In the genomic region with DNA sequence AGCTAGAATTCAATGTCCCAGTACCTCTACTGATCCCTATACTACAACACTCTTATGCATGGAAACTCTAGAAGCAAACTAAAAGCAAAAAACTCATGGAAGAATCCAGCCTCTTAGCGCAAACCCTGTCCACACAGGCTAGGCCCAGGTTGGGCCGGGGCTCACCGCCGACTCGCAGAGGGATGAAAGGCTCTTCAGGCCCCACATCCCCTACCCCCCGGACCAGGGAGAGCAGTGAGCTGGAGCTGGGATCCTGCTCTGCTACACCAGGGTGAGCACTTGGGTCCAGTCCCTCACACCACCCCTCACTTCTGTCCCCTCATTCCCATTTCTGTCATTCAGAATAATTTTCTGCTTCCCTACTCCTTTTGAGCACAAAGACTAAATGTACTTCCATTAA, we compare ENCODE assay signal across 11 cellular contexts. TPM values are rescaled to one million over a fixed set of nuclear protein-coding genes. Genes with fewer than 3 reads are reported as not detected.
DNase-seq lines count a peak whose midpoint lies in the region; ATAC-seq, FAIRE-seq and TF ChIP-seq lines count a peak whose summit lies in the region.
"Had no signal": no experiment of that assay in that cellular context is flagged by ENCODE, and none has a peak within 500 bp of the region (broad histone marks: within the 10 kb centered on the region; RNA-seq: fewer than 3 reads in every experiment).

No MANE protein-coding gene starts in this region.

- no peak for TF ChIP-seq CTCF in HepG2 (CRISPR knock-in tag; IDR thresholded peaks at IDR 0.05)
- no peak for TF ChIP-seq CTCF in right lobe of liver (IDR thresholded peaks at IDR 0.05)
- TF ChIP-seq CTCF in astrocyte (IDR thresholded peaks at IDR 0.05; ENCODE audit: insufficient read depth, low read depth, low read length), result no peak
- TF ChIP-seq CTCF in vagina (IDR thresholded peaks at IDR 0.05), result no peak

- H2BK15ac ChIP-seq in mesendoderm (replicated peaks; ENCODE audit: low read depth), result no peak overlapping the region

- no peaks in the 10 kb centered on the region for H4K20me1 ChIP-seq in HepG2 (ENCODE audit: insufficient read depth, low read length)
- H4K20me1 ChIP-seq in astrocyte (ENCODE audit: insufficient read depth, low read length), result peaks cover 53% of the 10 kb centered on the region

- TF ChIP-seq POLR2A in HepG2 (IDR thresholded peaks at IDR 0.05; ENCODE audit: insufficient read depth in 1 of 2, low read depth in 2 of 2, low read length in 2 of 2) (no peak), right lobe of liver (IDR thresholded peaks at IDR 0.05) (no peak), vagina (IDR thresholded peaks at IDR 0.05) (no peak)

- no peak overlapping the region for H2BK5ac ChIP-seq in mesendoderm (ENCODE audit: low read length)

- TF ChIP-seq RAD21 in HepG2 (CRISPR knock-in tag; IDR thresholded peaks at IDR 0.05), result no peak

- POLR2A ChIA-PET in HepG2 (lab: Yijun Ruan, JAX), result interaction anchor here (1.1 to 11.6 kb wide), 3 partner anchors 11 to 18 kb away, joined by 3 to 100 read pairs (median 19); partner anchors contain the start of gene AGBL5

- no peak overlapping the region for H2BK120ac ChIP-seq in mesendoderm (ENCODE audit: low read depth, low read length)

- peaks cover 50% of the 10 kb centered on the region for H3K4me1 ChIP-seq in HepG2 (ENCODE audit: insufficient read depth, low read length)
- peaks cover 0 to 10% (median 4%) of the 10 kb centered on the region in 4 donors for H3K4me1 ChIP-seq in right lobe of liver
- H3K4me1 ChIP-seq in astrocyte (ENCODE audit: insufficient read depth, low read length), result peaks cover 42% of the 10 kb centered on the region
- peaks cover 2% of the 10 kb centered on the region for H3K4me1 ChIP-seq in mesendoderm (ENCODE audit: control insufficient read depth, low read depth, low read length)
- H3K4me1 ChIP-seq in vagina, result peaks cover 50% of the 10 kb centered on the region

- WGBS in HepG2 (ENCODE audit: low lambda C conversion rate), result 98% methylated on average over 5 of the region's 6 CpGs
- WGBS in right lobe of liver (ENCODE audit: insufficient coverage, low coverage, low lambda C conversion rate, missing lambda C conversion rate), result 90% methylated on average over 4 of the region's 6 CpGs
- no CpG with 5 or more reads among the region's 6 CpGs for WGBS in mesendoderm (ENCODE audit: extremely low coverage, insufficient coverage, low lambda C conversion rate)

- peak overlapping the region; percentile 88 for H3K27ac Mint-ChIP-seq in astrocyte (ENCODE audit: unreplicated experiment)

- H3K27me3 ChIP-seq in HepG2 (ENCODE audit: control insufficient read depth in 1 of 2, insufficient read depth in 2 of 2, low read length in 2 of 2) (peaks cover 0 to 7% of the 10 kb centered on the region in 2 experiments; a peak in 2 of 5 replicates), right lobe of liver (no peaks in the 10 kb centered on the region), astrocyte (ENCODE audit: insufficient read depth, low read length) (no peaks in the 10 kb centered on the region), mesendoderm (ENCODE audit: insufficient read depth, low read length, poor library complexity) (no peaks in the 10 kb centered on the region), vagina (no peaks in the 10 kb centered on the region)

- H3K9me3 ChIP-seq in HepG2 (ENCODE audit: low read length), result no peaks in the 10 kb centered on the region
- no peaks in the 10 kb centered on the region for H3K9me3 ChIP-seq in right lobe of liver
- no peaks in the 10 kb centered on the region for H3K9me3 ChIP-seq in astrocyte (ENCODE audit: insufficient read depth, low read depth, low read length)
- no peaks in the 10 kb centered on the region for H3K9me3 ChIP-seq in vagina

- BruUV-seq in HepG2 (replicated peaks; lab: Mats Ljungman, UMichigan), result no TSS peak

- H4K8ac ChIP-seq in mesendoderm (ENCODE audit: low read depth, low read length), result no peak overlapping the region

- no peak overlapping the region for H3K23ac ChIP-seq in mesendoderm (ENCODE audit: low read length)

- H4K5ac ChIP-seq in mesendoderm (ENCODE audit: low read length), result no peak overlapping the region

- CTCF ChIA-PET in HepG2 (lab: Yijun Ruan, JAX; ENCODE audit: low intra/inter-chr PET ratio, low total read pairs), result no interaction called here

- DNase-seq in HepG2 (ENCODE audit: low spot score) (no peak), right lobe of liver (no peak), astrocyte (ENCODE audit: low read depth) (no peak), mesendoderm (no peak), vagina (ENCODE audit: extremely low spot score in 2 of 2) (no peak), 8988T (no peak), hepatic stellate cell (ENCODE audit: low spot score) (no peak)
- DNase-seq: KG1, NCI-H446 had no signal

- H3K4me3 ChIP-seq in HepG2 (replicated peaks in 1 of 3; ENCODE audit: insufficient read depth in 1 of 3, low read depth in 2 of 3, low read length in 3 of 3) (peak overlapping the region in 2 of 3 experiments; percentile 98 to 99; a peak in 2 of 6 replicates), right lobe of liver (no peak overlapping the region), astrocyte (ENCODE audit: insufficient read depth, low read depth, low read length) (peak overlapping the region; percentile 98), mesendoderm (ENCODE audit: low read length) (no peak overlapping the region), vagina (peak overlapping the region in 1 of 2 donors; percentile 97)

- no peaks in the 10 kb centered on the region for H3K27me3 Mint-ChIP-seq in astrocyte (ENCODE audit: low read depth, unreplicated experiment)

- H3K36me3 Mint-ChIP-seq in astrocyte (ENCODE audit: low read depth, unreplicated experiment), result peaks cover 21% of the 10 kb centered on the region

- no peak for FAIRE-seq in HepG2 (lab: Jason Lieb, UNC)
- no peak for FAIRE-seq in astrocyte (lab: Jason Lieb, UNC)
- FAIRE-seq: GM18507 had no signal

- no peak for ATAC-seq in HepG2
- ATAC-seq in right lobe of liver, result no peak
- no peak for ATAC-seq in HG02678 (IDR thresholded peaks at IDR 0.05; ENCODE audit: unreplicated experiment)

- H2AFZ ChIP-seq in HepG2 (ENCODE audit: low read length), result no peak overlapping the region
- H2AFZ ChIP-seq in astrocyte (ENCODE audit: low read depth, low read length), result no peak overlapping the region

- H3K36me3 ChIP-seq in HepG2 (replicated peaks in 1 of 2; ENCODE audit: control insufficient read depth in 1 of 2, insufficient read depth in 2 of 2, low read length in 2 of 2), result peaks cover 15 to 27% of the 10 kb centered on the region in 2 experiments
- peaks cover 0 to 16% (median 0%) of the 10 kb centered on the region in 4 donors for H3K36me3 ChIP-seq in right lobe of liver
- peaks cover 35% of the 10 kb centered on the region for H3K36me3 ChIP-seq in astrocyte (ENCODE audit: insufficient read depth, low read length)
- peaks cover 4% of the 10 kb centered on the region for H3K36me3 ChIP-seq in mesendoderm (ENCODE audit: control insufficient read depth, insufficient read depth, low read length)
- peaks cover 0 to 17% of the 10 kb centered on the region in 2 donors for H3K36me3 ChIP-seq in vagina

- peak overlapping the region; percentile 98 for H3K4me3 Mint-ChIP-seq in astrocyte (ENCODE audit: unreplicated experiment)

- H3K9ac ChIP-seq in HepG2 (ENCODE audit: insufficient read depth, low read depth, low read length) (peak overlapping the region; percentile 97), astrocyte (ENCODE audit: low read length) (peak overlapping the region; percentile 96), mesendoderm (ENCODE audit: low read length) (peak overlapping the region; percentile 29)

- TF ChIP-seq EP300 in HepG2 (IDR thresholded peaks at IDR 0.05; ENCODE audit: low read depth in 2 of 2, low read length in 2 of 2) (no peak), HepG2 (CRISPR knock-in tag; IDR thresholded peaks at IDR 0.05; ENCODE audit: borderline replicate concordance) (no peak)

- peaks cover 29% of the 10 kb centered on the region for H3K4me1 Mint-ChIP-seq in astrocyte (ENCODE audit: low read depth, unreplicated experiment)

- no peaks in the 10 kb centered on the region for H3K9me3 Mint-ChIP-seq in astrocyte (ENCODE audit: unreplicated experiment)

- no peak overlapping the region for H3K18ac ChIP-seq in mesendoderm (ENCODE audit: low read length)

- no peak overlapping the region for H3K4ac ChIP-seq in mesendoderm (ENCODE audit: low read depth, low read length)

- H3K27ac ChIP-seq in HepG2 (ENCODE audit: extremely low read length, insufficient read depth, low read length), result no peak overlapping the region
- no peak overlapping the region for H3K27ac ChIP-seq in right lobe of liver
- no peak overlapping the region for H3K27ac ChIP-seq in astrocyte (ENCODE audit: low read depth, low read length)
- H3K27ac ChIP-seq in mesendoderm (ENCODE audit: low read depth, low read length), result no peak overlapping the region
- H3K27ac ChIP-seq in vagina, result peak overlapping the region; percentile 94

- H2AK5ac ChIP-seq in mesendoderm (ENCODE audit: low read length), result no peak overlapping the region

- in situ Hi-C loops in HepG2 (cut with HindIII; ENCODE audit: extremely low pct_ligation_motif_present, low pct_unique_long_range_greater_than_20kb), result no loop called here

- H3K4me2 ChIP-seq in HepG2 (ENCODE audit: low read depth, low read length) (peak overlapping the region; percentile 96), astrocyte (ENCODE audit: low read length) (peak overlapping the region; percentile 97), mesendoderm (ENCODE audit: low read length) (no peak overlapping the region)

- intact Hi-C loops in HepG2 (cut with micrococcal nuclease; ENCODE audit: unreplicated experiment), result no loop called here
- intact Hi-C loops in right lobe of liver (cut with DNase I), result no loop called here
- intact Hi-C loops in vagina (cut with DNase I), result no loop called here

- H3K56ac ChIP-seq in mesendoderm (ENCODE audit: low read length), result peak overlapping the region; percentile 42

- H3K79me1 ChIP-seq in mesendoderm (ENCODE audit: low read length), result peaks cover 24% of the 10 kb centered on the region

- H3K79me2 ChIP-seq in HepG2 (ENCODE audit: insufficient read depth, low read length), result peaks cover 30% of the 10 kb centered on the region
- H3K79me2 ChIP-seq in astrocyte (ENCODE audit: insufficient read depth, low read length), result peaks cover 52% of the 10 kb centered on the region
- H3K79me2 ChIP-seq in mesendoderm (ENCODE audit: control insufficient read depth, insufficient read depth, low read length), result peaks cover 17% of the 10 kb centered on the region

RNA-seq across cellular contexts. Expression of gene OST4, which starts 2.0 kb away (rescaled TPM):
- total RNA-seq in HepG2 (2016; rRNA removed; fragmentation: Illumina TruSeq; extraction: Trizol) (498 and 508 TPM in 2 replicates), right lobe of liver (100 to 1,000 TPM; 144 to 182 (median 161) TPM), astrocyte (395 and 419 TPM in 2 replicates), vagina (269 TPM)
- total RNA-seq in HepG2 (2016; cell fraction: cytosol; rRNA removed; fragmentation: Illumina TruSeq; extraction: Trizol; ENCODE audit: low read depth), result 947 and 1,365 TPM in 2 replicates
- total RNA-seq in HepG2 (2016; cell fraction: insoluble cytoplasmic fraction; rRNA removed; fragmentation: Illumina TruSeq; extraction: Trizol), result 496 and 506 TPM in 2 replicates
- total RNA-seq in HepG2 (2016; cell fraction: membrane; rRNA removed; fragmentation: Illumina TruSeq; extraction: Trizol), result 928 and 1,097 TPM in 2 replicates
- 200 and 226 TPM in 2 replicates for total RNA-seq in HepG2 (2016; cell fraction: nucleus; rRNA removed; fragmentation: Illumina TruSeq; extraction: Trizol)
- 491 and 584 TPM in 2 replicates for polyA plus RNA-seq in HepG2 (2011; rRNA removed)
- polyA plus RNA-seq in HepG2 (2011; cell fraction: cytosol; rRNA removed), result 627 and 1,057 TPM in 2 replicates
- polyA plus RNA-seq in HepG2 (2011; cell fraction: nucleus; rRNA removed), result 336 and 383 TPM in 2 replicates
- polyA plus RNA-seq in HepG2 (2012), result 371 and 440 TPM in 2 replicates
- polyA plus RNA-seq in HepG2 (2016; cell fraction: cytosol; fragmentation: Illumina TruSeq; extraction: Trizol; ENCODE audit: low read depth), result 1,401 and 1,836 TPM in 2 replicates
- polyA plus RNA-seq in HepG2 (2016; cell fraction: insoluble cytoplasmic fraction; fragmentation: Illumina TruSeq; extraction: Trizol; ENCODE audit: low read depth), result 640 and 680 TPM in 2 replicates
- polyA plus RNA-seq in HepG2 (2016; cell fraction: membrane; fragmentation: Illumina TruSeq; extraction: Trizol; ENCODE audit: low read depth), result 1,282 and 1,407 TPM in 2 replicates
- 415 and 448 TPM in 2 replicates for polyA plus RNA-seq in HepG2 (2016; cell fraction: nucleus; fragmentation: Illumina TruSeq; extraction: Trizol; ENCODE audit: insufficient read depth, low read depth)
- 310 and 535 TPM in 2 replicates for polyA minus RNA-seq in HepG2 (2011; rRNA and poly(A)+ RNA removed; ENCODE audit: low replicate concordance)
- 514 and 560 TPM in 2 replicates for polyA minus RNA-seq in HepG2 (2011; cell fraction: cytosol; rRNA and poly(A)+ RNA removed)
- 136 and 144 TPM in 2 replicates for polyA minus RNA-seq in HepG2 (2011; cell fraction: nucleus; rRNA and poly(A)+ RNA removed)
- 795 TPM for polyA plus RNA-seq in mesendoderm (2013, experiment 1 of 2)
- polyA plus RNA-seq in mesendoderm (2013, experiment 2 of 2), result 787 TPM

RNA-seq across cellular contexts. Expression of gene EMILIN1, which starts 9.0 kb away (rescaled TPM):
- total RNA-seq in HepG2 (2016; rRNA removed; fragmentation: Illumina TruSeq; extraction: Trizol) (4.0 and 9.7 TPM in 2 replicates), right lobe of liver (10 to 100 TPM in 5 of 6 experiments, 1 to 10 TPM in 1; 7.2 to 26.1 (median 21.0) TPM), astrocyte (0.95 and 1.2 TPM in 2 replicates), vagina (100 TPM)
- 0.53 and 0.61 TPM in 2 replicates for total RNA-seq in HepG2 (2016; cell fraction: cytosol; rRNA removed; fragmentation: Illumina TruSeq; extraction: Trizol; ENCODE audit: low read depth)
- total RNA-seq in HepG2 (2016; cell fraction: insoluble cytoplasmic fraction; rRNA removed; fragmentation: Illumina TruSeq; extraction: Trizol), result 4.1 and 12.5 TPM in 2 replicates
- total RNA-seq in HepG2 (2016; cell fraction: membrane; rRNA removed; fragmentation: Illumina TruSeq; extraction: Trizol), result 1.4 TPM in 2 replicates
- 8.7 and 9.5 TPM in 2 replicates for total RNA-seq in HepG2 (2016; cell fraction: nucleus; rRNA removed; fragmentation: Illumina TruSeq; extraction: Trizol)
- polyA plus RNA-seq in HepG2 (2011; rRNA removed), result 8.1 and 13.1 TPM in 2 replicates
- polyA plus RNA-seq in HepG2 (2011; cell fraction: cytosol; rRNA removed), result 9.7 and 19.1 TPM in 2 replicates
- 30.1 and 34.4 TPM in 2 replicates for polyA plus RNA-seq in HepG2 (2011; cell fraction: nucleus; rRNA removed)
- 8.6 and 10.0 TPM in 2 replicates for polyA plus RNA-seq in HepG2 (2012)
- 0.42 and 0.58 TPM in 2 replicates for polyA plus RNA-seq in HepG2 (2016; cell fraction: cytosol; fragmentation: Illumina TruSeq; extraction: Trizol; ENCODE audit: low read depth)
- polyA plus RNA-seq in HepG2 (2016; cell fraction: insoluble cytoplasmic fraction; fragmentation: Illumina TruSeq; extraction: Trizol; ENCODE audit: low read depth), result 2.8 and 3.2 TPM in 2 replicates
- 0.45 and 1.0 TPM in 2 replicates for polyA plus RNA-seq in HepG2 (2016; cell fraction: membrane; fragmentation: Illumina TruSeq; extraction: Trizol; ENCODE audit: low read depth)
- polyA plus RNA-seq in HepG2 (2016; cell fraction: nucleus; fragmentation: Illumina TruSeq; extraction: Trizol; ENCODE audit: insufficient read depth, low read depth), result 14.3 and 15.9 TPM in 2 replicates
- 0.54 and 19.1 TPM in 2 replicates for polyA minus RNA-seq in HepG2 (2011; rRNA and poly(A)+ RNA removed; ENCODE audit: low replicate concordance)
- polyA minus RNA-seq in HepG2 (2011; cell fraction: cytosol; rRNA and poly(A)+ RNA removed), result 13.6 and 17.2 TPM in 2 replicates
- 4.8 and 5.6 TPM in 2 replicates for polyA minus RNA-seq in HepG2 (2011; cell fraction: nucleus; rRNA and poly(A)+ RNA removed)
- polyA plus RNA-seq in mesendoderm (2013, experiment 1 of 2), result 3.4 TPM
- polyA plus RNA-seq in mesendoderm (2013, experiment 2 of 2), result 3.3 TPM

RNA-seq across cellular contexts. Expression of gene KHK, which starts 17.1 kb away (rescaled TPM):
- total RNA-seq in HepG2 (2016; rRNA removed; fragmentation: Illumina TruSeq; extraction: Trizol), result 29.9 and 40.9 TPM in 2 replicates
- 8.1 and 9.7 TPM in 2 replicates for total RNA-seq in HepG2 (2016; cell fraction: cytosol; rRNA removed; fragmentation: Illumina TruSeq; extraction: Trizol; ENCODE audit: low read depth)
- 31.6 and 41.5 TPM in 2 replicates for total RNA-seq in HepG2 (2016; cell fraction: insoluble cytoplasmic fraction; rRNA removed; fragmentation: Illumina TruSeq; extraction: Trizol)
- 15.4 and 18.4 TPM in 2 replicates for total RNA-seq in HepG2 (2016; cell fraction: membrane; rRNA removed; fragmentation: Illumina TruSeq; extraction: Trizol)
- total RNA-seq in HepG2 (2016; cell fraction: nucleus; rRNA removed; fragmentation: Illumina TruSeq; extraction: Trizol), result 34.9 and 38.4 TPM in 2 replicates
- polyA plus RNA-seq in HepG2 (2011; rRNA removed), result 99.2 and 139 TPM in 2 replicates
- polyA plus RNA-seq in HepG2 (2011; cell fraction: cytosol; rRNA removed), result 93.9 and 100.0 TPM in 2 replicates
- polyA plus RNA-seq in HepG2 (2011; cell fraction: nucleus; rRNA removed), result 195 and 260 TPM in 2 replicates
- polyA plus RNA-seq in HepG2 (2012), result 128 and 136 TPM in 2 replicates
- 12.3 and 15.8 TPM in 2 replicates for polyA plus RNA-seq in HepG2 (2016; cell fraction: cytosol; fragmentation: Illumina TruSeq; extraction: Trizol; ENCODE audit: low read depth)
- 39.2 and 45.9 TPM in 2 replicates for polyA plus RNA-seq in HepG2 (2016; cell fraction: insoluble cytoplasmic fraction; fragmentation: Illumina TruSeq; extraction: Trizol; ENCODE audit: low read depth)
- 14.9 and 20.8 TPM in 2 replicates for polyA plus RNA-seq in HepG2 (2016; cell fraction: membrane; fragmentation: Illumina TruSeq; extraction: Trizol; ENCODE audit: low read depth)
- polyA plus RNA-seq in HepG2 (2016; cell fraction: nucleus; fragmentation: Illumina TruSeq; extraction: Trizol; ENCODE audit: insufficient read depth, low read depth), result 94.3 and 95.6 TPM in 2 replicates
- polyA minus RNA-seq in HepG2 (2011; rRNA and poly(A)+ RNA removed; ENCODE audit: low replicate concordance), result 6.9 and 106 TPM in 2 replicates
- polyA minus RNA-seq in HepG2 (2011; cell fraction: cytosol; rRNA and poly(A)+ RNA removed), result 29.4 and 50.9 TPM in 2 replicates
- 51.5 and 66.5 TPM in 2 replicates for polyA minus RNA-seq in HepG2 (2011; cell fraction: nucleus; rRNA and poly(A)+ RNA removed)
- total RNA-seq in right lobe of liver, result 100 to 1,000 TPM; 101 to 283 (median 206) TPM
- 0.94 and 0.95 TPM in 2 replicates for total RNA-seq in astrocyte
- polyA plus RNA-seq in mesendoderm (2013, experiment 1 of 2), result 2.0 TPM
- 2.3 TPM for polyA plus RNA-seq in mesendoderm (2013, experiment 2 of 2)
- total RNA-seq in vagina, result 9.3 TPM

RNA-seq across cellular contexts. Expression of gene AGBL5, which starts 18.0 kb away (rescaled TPM):
- total RNA-seq in HepG2 (2016; rRNA removed; fragmentation: Illumina TruSeq; extraction: Trizol) (48.6 and 55.9 TPM in 2 replicates), right lobe of liver (1 to 10 TPM; 3.9 to 7.4 (median 6.4) TPM), astrocyte (19.9 and 20.7 TPM in 2 replicates), vagina (8.8 TPM)
- total RNA-seq in HepG2 (2016; cell fraction: cytosol; rRNA removed; fragmentation: Illumina TruSeq; extraction: Trizol; ENCODE audit: low read depth), result 148 and 152 TPM in 2 replicates
- total RNA-seq in HepG2 (2016; cell fraction: insoluble cytoplasmic fraction; rRNA removed; fragmentation: Illumina TruSeq; extraction: Trizol), result 39.9 and 57.5 TPM in 2 replicates
- 249 and 253 TPM in 2 replicates for total RNA-seq in HepG2 (2016; cell fraction: membrane; rRNA removed; fragmentation: Illumina TruSeq; extraction: Trizol)
- 22.8 and 23.0 TPM in 2 replicates for total RNA-seq in HepG2 (2016; cell fraction: nucleus; rRNA removed; fragmentation: Illumina TruSeq; extraction: Trizol)
- 63.6 and 73.3 TPM in 2 replicates for polyA plus RNA-seq in HepG2 (2011; rRNA removed)
- polyA plus RNA-seq in HepG2 (2011; cell fraction: cytosol; rRNA removed), result 65.6 and 84.8 TPM in 2 replicates
- 45.3 and 47.1 TPM in 2 replicates for polyA plus RNA-seq in HepG2 (2011; cell fraction: nucleus; rRNA removed)
- 36.8 and 51.0 TPM in 2 replicates for polyA plus RNA-seq in HepG2 (2012)
- 247 and 251 TPM in 2 replicates for polyA plus RNA-seq in HepG2 (2016; cell fraction: cytosol; fragmentation: Illumina TruSeq; extraction: Trizol; ENCODE audit: low read depth)
- 54.3 and 66.5 TPM in 2 replicates for polyA plus RNA-seq in HepG2 (2016; cell fraction: insoluble cytoplasmic fraction; fragmentation: Illumina TruSeq; extraction: Trizol; ENCODE audit: low read depth)
- polyA plus RNA-seq in HepG2 (2016; cell fraction: membrane; fragmentation: Illumina TruSeq; extraction: Trizol; ENCODE audit: low read depth), result 277 and 306 TPM in 2 replicates
- 44.5 and 47.6 TPM in 2 replicates for polyA plus RNA-seq in HepG2 (2016; cell fraction: nucleus; fragmentation: Illumina TruSeq; extraction: Trizol; ENCODE audit: insufficient read depth, low read depth)
- polyA minus RNA-seq in HepG2 (2011; rRNA and poly(A)+ RNA removed; ENCODE audit: low replicate concordance), result 109 and 147 TPM in 2 replicates
- polyA minus RNA-seq in HepG2 (2011; cell fraction: cytosol; rRNA and poly(A)+ RNA removed), result 32.5 and 36.6 TPM in 2 replicates
- polyA minus RNA-seq in HepG2 (2011; cell fraction: nucleus; rRNA and poly(A)+ RNA removed), result 26.1 and 37.3 TPM in 2 replicates
- polyA plus RNA-seq in mesendoderm (2013, experiment 1 of 2), result 24.5 TPM
- 24.9 TPM for polyA plus RNA-seq in mesendoderm (2013, experiment 2 of 2)

RNA-seq across cellular contexts. Expression of gene TMEM214, which starts 36.7 kb away (rescaled TPM):
- total RNA-seq in HepG2 (2016; rRNA removed; fragmentation: Illumina TruSeq; extraction: Trizol) (28.0 and 58.3 TPM in 2 replicates), right lobe of liver (10 to 100 TPM; 29.1 to 62.7 (median 50.0) TPM), astrocyte (93.5 and 108 TPM in 2 replicates), vagina (53.3 TPM)
- total RNA-seq in HepG2 (2016; cell fraction: cytosol; rRNA removed; fragmentation: Illumina TruSeq; extraction: Trizol; ENCODE audit: low read depth), result 13.7 and 15.2 TPM in 2 replicates
- total RNA-seq in HepG2 (2016; cell fraction: insoluble cytoplasmic fraction; rRNA removed; fragmentation: Illumina TruSeq; extraction: Trizol), result 22.8 and 61.4 TPM in 2 replicates
- total RNA-seq in HepG2 (2016; cell fraction: membrane; rRNA removed; fragmentation: Illumina TruSeq; extraction: Trizol), result 24.2 and 24.6 TPM in 2 replicates
- 65.4 and 81.2 TPM in 2 replicates for total RNA-seq in HepG2 (2016; cell fraction: nucleus; rRNA removed; fragmentation: Illumina TruSeq; extraction: Trizol)
- polyA plus RNA-seq in HepG2 (2011; rRNA removed), result 132 and 137 TPM in 2 replicates
- polyA plus RNA-seq in HepG2 (2011; cell fraction: cytosol; rRNA removed), result 96.3 and 120 TPM in 2 replicates
- polyA plus RNA-seq in HepG2 (2011; cell fraction: nucleus; rRNA removed), result 355 and 421 TPM in 2 replicates
- 76.8 and 81.7 TPM in 2 replicates for polyA plus RNA-seq in HepG2 (2012)
- 15.5 and 16.9 TPM in 2 replicates for polyA plus RNA-seq in HepG2 (2016; cell fraction: cytosol; fragmentation: Illumina TruSeq; extraction: Trizol; ENCODE audit: low read depth)
- polyA plus RNA-seq in HepG2 (2016; cell fraction: insoluble cytoplasmic fraction; fragmentation: Illumina TruSeq; extraction: Trizol; ENCODE audit: low read depth), result 43.0 and 58.5 TPM in 2 replicates
- 30.0 and 37.0 TPM in 2 replicates for polyA plus RNA-seq in HepG2 (2016; cell fraction: membrane; fragmentation: Illumina TruSeq; extraction: Trizol; ENCODE audit: low read depth)
- 188 and 192 TPM in 2 replicates for polyA plus RNA-seq in HepG2 (2016; cell fraction: nucleus; fragmentation: Illumina TruSeq; extraction: Trizol; ENCODE audit: insufficient read depth, low read depth)
- polyA minus RNA-seq in HepG2 (2011; rRNA and poly(A)+ RNA removed; ENCODE audit: low replicate concordance), result 248 and 683 TPM in 2 replicates
- polyA minus RNA-seq in HepG2 (2011; cell fraction: cytosol; rRNA and poly(A)+ RNA removed), result 150 and 151 TPM in 2 replicates
- 219 and 243 TPM in 2 replicates for polyA minus RNA-seq in HepG2 (2011; cell fraction: nucleus; rRNA and poly(A)+ RNA removed)
- polyA plus RNA-seq in mesendoderm (2013, experiment 1 of 2), result 33.1 TPM
- polyA plus RNA-seq in mesendoderm (2013, experiment 2 of 2), result 33.0 TPM

Comparison
In these comparisons a context has a peak if more than half of its experiments do, and no peak if none do; other contexts are left out.
1. H3K4me3 ChIP-seq: peak in HepG2 (2 of 3) and astrocyte (single experiment); none in right lobe of liver (0 of 3) and mesendoderm (single experiment).
2. H3K9ac ChIP-seq: peak in every context shown above with its lines; median percentile 97 in HepG2; 96 in astrocyte; 29 in mesendoderm.